ENCODE assay signal across 13 cellular contexts in the genomic region with DNA sequence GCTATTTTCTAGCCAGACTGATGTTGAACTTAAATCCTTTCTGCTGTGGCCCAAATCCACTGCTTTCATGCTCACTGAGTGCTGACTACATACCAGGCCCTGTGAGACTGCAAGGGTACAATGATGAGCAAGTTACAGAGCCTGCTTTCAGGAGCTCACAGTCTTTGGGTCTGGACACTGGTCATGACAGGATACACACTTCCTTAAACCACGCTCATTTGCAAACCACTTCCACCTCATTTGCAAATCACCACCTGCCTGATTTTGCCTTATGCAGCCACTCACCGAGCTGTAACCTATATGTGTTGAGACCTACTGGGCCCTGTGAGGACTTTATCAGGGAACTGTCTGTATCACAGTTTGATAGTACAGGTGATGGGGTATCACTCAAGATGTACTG. TPM values are rescaled to one million over a fixed set of nuclear protein-coding genes. Genes with fewer than 3 reads are reported as not detected.
DNase-seq lines count a peak whose midpoint lies in the region; ATAC-seq and TF ChIP-seq lines count a peak whose summit lies in the region.
"Had no signal": no experiment of that assay in that cellular context is flagged by ENCODE, and none has a peak within 500 bp of the region (broad histone marks: within the 10 kb centered on the region; RNA-seq: fewer than 3 reads in every experiment).

No MANE protein-coding gene starts in this region.

- H3K36me3 ChIP-seq in Peyer's patch (peaks cover 0 to 70% (median 0%) of the 10 kb centered on the region in 3 donors), left ventricle myocardium inferior (peaks cover 100% of the 10 kb centered on the region)

- H3K4me1 ChIP-seq in Peyer's patch (no peaks in the 10 kb centered on the region), left ventricle myocardium inferior (peaks cover 3% of the 10 kb centered on the region), foreskin keratinocyte (no peaks in the 10 kb centered on the region)

- no peak for TF ChIP-seq CTCF in Peyer's patch (IDR thresholded peaks at IDR 0.05)
- TF ChIP-seq CTCF in left ventricle myocardium inferior (IDR thresholded peaks at IDR 0.05; ENCODE audit: borderline replicate concordance), result no peak
- TF ChIP-seq CTCF in foreskin keratinocyte (conservative IDR thresholded peaks at IDR 0.05), result no peak

- no peak for TF ChIP-seq POLR2A in Peyer's patch (IDR thresholded peaks at IDR 0.05)

- peak; percentile 18 to 57 for DNase-seq in NOMO-1 (lab: John Stamatoyannopoulos, UW; ENCODE audit: unreplicated experiment in 2 of 2)
- DNase-seq in Peyer's patch, result no peak
- DNase-seq in left ventricle myocardium inferior, result no peak
- DNase-seq in NCI-H2227 (lab: John Stamatoyannopoulos, UW; ENCODE audit: unreplicated experiment), result no peak
- no peak for DNase-seq in foreskin keratinocyte
- DNase-seq: NCI-H1105 treated with DMSO at 0.1 percent for 48 hours, nephron progenitor cell had no signal

- no peaks in the 10 kb centered on the region for H3K27me3 ChIP-seq in Peyer's patch
- H3K27me3 ChIP-seq in left ventricle myocardium inferior (ENCODE audit: low read depth), result no peaks in the 10 kb centered on the region
- H3K27me3 ChIP-seq in foreskin keratinocyte, result no peaks in the 10 kb centered on the region
- H3K27me3 ChIP-seq: BLaER1 treated with 17β-estradiol and CSF1 and Interleukin-3, amounts not matched to agents 10 nM and 100 nM had no signal

- H3K4me3 ChIP-seq in Peyer's patch (no peak overlapping the region), left ventricle myocardium inferior (no peak overlapping the region)
- H3K4me3 ChIP-seq: BLaER1 treated with 17β-estradiol and CSF1 and Interleukin-3, amounts not matched to agents 10 nM and 100 nM had no signal

- ATAC-seq in GM18519 (IDR thresholded peaks at IDR 0.05; ENCODE audit: low FRiP score, unreplicated experiment) (peak; percentile 79), GM21390 (IDR thresholded peaks at IDR 0.05; ENCODE audit: unreplicated experiment) (peak; percentile 91), HG03039 (IDR thresholded peaks at IDR 0.05; ENCODE audit: unreplicated experiment) (peak; percentile 77), foreskin keratinocyte (no peak)

- intact Hi-C loops in left ventricle myocardium inferior (cut with micrococcal nuclease), result no loop called here

- H3K27ac ChIP-seq in Peyer's patch, result no peak overlapping the region
- no peak overlapping the region for H3K27ac ChIP-seq in left ventricle myocardium inferior (replicated peaks)
- no peak overlapping the region for H3K27ac ChIP-seq in foreskin keratinocyte
- H3K27ac ChIP-seq: BLaER1 treated with 17β-estradiol and CSF1 and Interleukin-3, amounts not matched to agents 10 nM and 100 nM; epithelial cell of prostate; HL-60 had no signal

- H3K9me3 ChIP-seq in Peyer's patch, result no peaks in the 10 kb centered on the region
- H3K9me3 ChIP-seq in left ventricle myocardium inferior (replicated peaks), result no peaks in the 10 kb centered on the region
- H3K9me3 ChIP-seq: BLaER1 treated with 17β-estradiol and CSF1 and Interleukin-3, amounts not matched to agents 10 nM and 100 nM had no signal

RNA-seq across cellular contexts. Expression of a gene that starts 50.2 kb away (rescaled TPM):
- total RNA-seq in Peyer's patch (10 to 100 TPM; 18.6 to 24.8 (median 21.9) TPM), left ventricle myocardium inferior (8.2 TPM), foreskin keratinocyte (22.2 and 25.3 TPM in 2 replicates)
- polyA plus RNA-seq in foreskin keratinocyte, result 3.8 and 5.4 TPM in 2 replicates

RNA-seq across cellular contexts. Expression of a gene that starts 51.4 kb away (rescaled TPM):
- total RNA-seq in Peyer's patch (10 to 100 TPM; 22.2 to 84.2 (median 59.8) TPM), left ventricle myocardium inferior (243 TPM), foreskin keratinocyte (86.4 and 89.3 TPM in 2 replicates)
- polyA plus RNA-seq in foreskin keratinocyte, result 29.5 and 32.3 TPM in 2 replicates

Comparison
In these comparisons a context has a peak if more than half of its experiments do, and no peak if none do; other contexts are left out.
1. DNase-seq: peak in NOMO-1 (2 of 2); none in Peyer's patch (0 of 3), left ventricle myocardium inferior (single experiment), NCI-H2227 (single experiment) and foreskin keratinocyte (0 of 2).